ENCODE assay signal across 8 cellular contexts in genomic region chr16:88662222-88662842, GRCh38. TPM values are rescaled to one million over a fixed set of nuclear protein-coding genes. Genes with fewer than 3 reads are reported as not detected.
DNase-seq lines count a peak whose midpoint lies in the region; ATAC-seq and TF ChIP-seq lines count a peak whose summit lies in the region.

No MANE protein-coding gene starts in this region.

- DNase-seq in stimulated activated naive CD8-positive, alpha-beta T cell treated with anti-CD3 and anti-CD28 coated beads, Interleukin-15, Interleukin-2, amounts not matched to agents 100 U/mL and 50 U/mL, for 24 hours, result no peak
- DNase-seq in WERI-Rb-1 (no peak), foreskin keratinocyte (no peak), pons (ENCODE audit: low spot score) (no peak), NCI-H510A treated with DMSO at 0.1 percent for 48 hours (lab: John Stamatoyannopoulos, UW) (no peak), glomerular visceral epithelial cell (ENCODE audit: extremely low spot score) (no peak)

- H3K4me3 ChIP-seq in WERI-Rb-1 (ENCODE audit: low read depth, low read length) (peak overlapping the region; percentile 70), skeletal muscle tissue (ENCODE audit: low read length in 3 of 3) (peak overlapping the region; percentile 76 to 95 (median 93))

- TF ChIP-seq CTCF in WERI-Rb-1 (IDR thresholded peaks at IDR 0.05; ENCODE audit: low read depth, low read length), result no peak
- no peak for TF ChIP-seq CTCF in foreskin keratinocyte (conservative IDR thresholded peaks at IDR 0.05)

- peak overlapping the region; percentile 86 for H3K27ac Mint-ChIP-seq in stimulated activated naive CD8-positive, alpha-beta T cell treated with anti-CD3 and anti-CD28 coated beads, Interleukin-15, Interleukin-2, amounts not matched to agents 100 ng/mL and 50 ng/mL, for 24 hours

- H3K9me3 ChIP-seq in WERI-Rb-1 (ENCODE audit: severe bottlenecking) (no peaks in the 10 kb centered on the region), skeletal muscle tissue (ENCODE audit: control insufficient read depth in 3 of 3, low read length in 3 of 3) (no peaks in the 10 kb centered on the region)

- H3K4me3 Mint-ChIP-seq in stimulated activated naive CD8-positive, alpha-beta T cell treated with anti-CD3 and anti-CD28 coated beads, Interleukin-15, Interleukin-2, amounts not matched to agents 100 ng/mL and 50 ng/mL, for 24 hours, result peak overlapping the region; percentile 89

- peaks cover 25% of the 10 kb centered on the region for H3K4me1 Mint-ChIP-seq in stimulated activated naive CD8-positive, alpha-beta T cell treated with anti-CD3 and anti-CD28 coated beads, Interleukin-15, Interleukin-2, amounts not matched to agents 100 ng/mL and 50 ng/mL, for 24 hours (ENCODE audit: low read depth)

- H3K9me3 Mint-ChIP-seq in stimulated activated naive CD8-positive, alpha-beta T cell treated with anti-CD3 and anti-CD28 coated beads, Interleukin-15, Interleukin-2, amounts not matched to agents 100 ng/mL and 50 ng/mL, for 24 hours, result no peaks in the 10 kb centered on the region

- H3K27me3 Mint-ChIP-seq in stimulated activated naive CD8-positive, alpha-beta T cell treated with anti-CD3 and anti-CD28 coated beads, Interleukin-15, Interleukin-2, amounts not matched to agents 100 ng/mL and 50 ng/mL, for 24 hours, result no peaks in the 10 kb centered on the region

- H3K36me3 Mint-ChIP-seq in stimulated activated naive CD8-positive, alpha-beta T cell treated with anti-CD3 and anti-CD28 coated beads, Interleukin-15, Interleukin-2, amounts not matched to agents 100 ng/mL and 50 ng/mL, for 24 hours (ENCODE audit: low read depth), result no peaks in the 10 kb centered on the region

- peaks cover 11% of the 10 kb centered on the region for H3K4me1 ChIP-seq in foreskin keratinocyte
- H3K4me1 ChIP-seq in skeletal muscle tissue (ENCODE audit: control insufficient read depth in 3 of 3, insufficient read depth in 3 of 3, low read length in 3 of 3), result peaks cover 17 to 22% (median 18%) of the 10 kb centered on the region in 3 donors

- H3K9ac ChIP-seq in skeletal muscle tissue (ENCODE audit: low read depth in 1 of 3, low read length in 3 of 3), result peak overlapping the region; percentile 81 to 97 (median 83)

- H3K36me3 ChIP-seq in WERI-Rb-1, result no peaks in the 10 kb centered on the region
- peaks cover 5 to 15% (median 5%) of the 10 kb centered on the region in 3 donors for H3K36me3 ChIP-seq in skeletal muscle tissue (ENCODE audit: control insufficient read depth in 3 of 3, insufficient read depth in 3 of 3, low read length in 3 of 3)

- H3K27me3 ChIP-seq in WERI-Rb-1 (ENCODE audit: insufficient read depth, low read depth, severe bottlenecking), result no peaks in the 10 kb centered on the region
- H3K27me3 ChIP-seq in foreskin keratinocyte, result no peaks in the 10 kb centered on the region
- no peaks in the 10 kb centered on the region for H3K27me3 ChIP-seq in skeletal muscle tissue (ENCODE audit: control insufficient read depth in 3 of 3, insufficient read depth in 3 of 3, low read length in 3 of 3)

- peak overlapping the region; percentile 58 for H3K27ac ChIP-seq in WERI-Rb-1
- peak overlapping the region; percentile 70 for H3K27ac ChIP-seq in foreskin keratinocyte
- peak overlapping the region; percentile 82 for H3K27ac ChIP-seq in skeletal muscle tissue (ENCODE audit: low read depth, low read length)

- no peak for ATAC-seq in stimulated activated naive CD8-positive, alpha-beta T cell treated with anti-CD3 and anti-CD28 coated beads, Interleukin-15, Interleukin-2, amounts not matched to agents 100 U/mL and 50 U/mL, for 24 hours
- ATAC-seq in foreskin keratinocyte, result no peak

RNA-seq across cellular contexts. Expression of gene MVD, which starts 0.6 kb away (rescaled TPM):
- total RNA-seq in foreskin keratinocyte (240 and 305 TPM in 2 replicates), skeletal muscle tissue (14.1 TPM)
- 317 and 391 TPM in 2 replicates for polyA plus RNA-seq in foreskin keratinocyte

RNA-seq across cellular contexts. Expression of gene CYBA, which starts 11.5 kb away (rescaled TPM):
- total RNA-seq in foreskin keratinocyte (19.1 and 28.2 TPM in 2 replicates), skeletal muscle tissue (90.8 TPM)
- 26.0 and 37.7 TPM in 2 replicates for polyA plus RNA-seq in foreskin keratinocyte

RNA-seq across cellular contexts. Expression of gene IL17C, which starts 24.0 kb away (rescaled TPM):
- total RNA-seq in foreskin keratinocyte, result not detected in 2 replicates
- not detected in 2 replicates for polyA plus RNA-seq in foreskin keratinocyte
- total RNA-seq in skeletal muscle tissue, result not detected

RNA-seq across cellular contexts. Expression of gene SNAI3, which starts 24.0 kb away (rescaled TPM):
- total RNA-seq in foreskin keratinocyte (not detected in 2 replicates), skeletal muscle tissue (8.4 TPM)
- polyA plus RNA-seq in foreskin keratinocyte, result 0.06 and 0.09 TPM in 2 replicates

RNA-seq across cellular contexts. Expression of gene RNF166, which starts 43.9 kb away (rescaled TPM):
- total RNA-seq in foreskin keratinocyte (7.6 and 7.8 TPM in 2 replicates), skeletal muscle tissue (12.0 TPM)
- 7.8 and 8.1 TPM in 2 replicates for polyA plus RNA-seq in foreskin keratinocyte

Comparison
In these comparisons a context has a peak if more than half of its experiments do, and no peak if none do; other contexts are left out.
1. RNA of gene MVD, which starts 0.6 kb away (total RNA-seq): 240 to 305 TPM in foreskin keratinocyte; 14.1 TPM in skeletal muscle tissue (single experiment); every median in the first group is over 10 times any median in the second.
2. Peak in every context shown above with its lines, with median percentiles within 50 percentile points of each other: H3K27ac ChIP-seq.